ENCODE assay signal across 19 cellular contexts in the genomic region with DNA sequence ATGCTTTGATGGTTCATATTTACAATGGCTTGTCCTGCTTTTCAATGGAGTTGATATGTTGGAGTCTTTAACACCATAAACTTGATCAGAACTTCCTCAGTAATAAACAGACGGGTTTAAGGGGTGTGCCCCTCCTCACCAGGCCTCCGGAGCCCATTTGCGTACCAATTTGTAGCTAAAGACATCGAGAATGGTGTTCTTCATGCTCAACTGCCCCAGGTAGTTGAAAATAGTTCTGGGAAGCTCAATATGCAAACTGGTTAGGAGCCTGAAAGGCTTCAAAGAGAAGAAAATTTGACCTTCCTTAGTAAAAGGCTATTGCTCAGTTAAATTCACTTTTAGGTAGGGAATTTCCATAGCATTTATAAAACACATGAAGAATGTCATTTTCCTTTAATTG.
A peak's percentile ranks its signal among the peaks of the same experiment; 100 is the strongest.
DNase-seq lines count a peak whose midpoint lies in the region; ATAC-seq lines count a peak whose summit lies in the region.
"Had no signal": no experiment of that assay in that cellular context is flagged by ENCODE, and none has a peak within 500 bp of the region (broad histone marks: within the 10 kb centered on the region; RNA-seq: fewer than 3 reads in every experiment).

No MANE protein-coding gene starts in this region.

- H3K4me1 Mint-ChIP-seq in T-cell, result no peaks in the 10 kb centered on the region

- POLR2A ChIA-PET in T-cell (lab: Charles Lee), result no interaction called here

- CTCF ChIA-PET in T-cell (lab: Charles Lee), result no interaction called here

- ATAC-seq in GM18867 (IDR thresholded peaks at IDR 0.05; ENCODE audit: unreplicated experiment) (peak; percentile 70), GM21723 (IDR thresholded peaks at IDR 0.05; ENCODE audit: unreplicated experiment) (peak; percentile 64), T-cell (replicated peaks in 1 of 4) (no peak)
- ATAC-seq: A549 had no signal

- H3K4me3 Mint-ChIP-seq in T-cell, result no peak overlapping the region

- peak; percentile 28 for DNase-seq in NT2/D1 (ENCODE audit: low read depth, low spot score)
- no peak for DNase-seq in epidermal melanocyte (ENCODE audit: insufficient read length, low spot score)
- DNase-seq in T-cell, result no peak
- DNase-seq in NCI-H146 treated with DMSO at 0.1 percent for 48 hours (lab: John Stamatoyannopoulos, UW; ENCODE audit: unreplicated experiment), result no peak
- DNase-seq in 8988T, result no peak
- DNase-seq: COR-L47, DMS153, HCEC 1CT, MV-4-11, NCI-H1436 treated with DMSO at 0.1 percent for 48 hours, NCI-H2107, NCI-H446, NCI-H774 had no signal

- H3K27ac Mint-ChIP-seq in T-cell, result no peak overlapping the region
- H3K27ac Mint-ChIP-seq: IgD-negative memory B cell had no signal

- H3K4me3 ChIP-seq in NT2/D1 (ENCODE audit: insufficient read length, low read depth) (no peak overlapping the region), iPS-20b (ENCODE audit: low read length) (0 out of 2 replicates have a peak overlapping the region, but pooled peaks have one; percentile 7)
- H3K4me3 ChIP-seq: A549 had no signal

- H3K27me3 Mint-ChIP-seq in T-cell, result peaks cover 13% of the 10 kb centered on the region in 2 donors

- no peak overlapping the region for H3K9ac ChIP-seq in NT2/D1 (ENCODE audit: insufficient read length, low read depth)
- H3K9ac ChIP-seq in iPS-20b (ENCODE audit: low read depth, low read length), result no peak overlapping the region

- H3K9me3 Mint-ChIP-seq in T-cell, result no peaks in the 10 kb centered on the region
- H3K9me3 Mint-ChIP-seq: IgD-negative memory B cell had no signal

- H3K27me3 ChIP-seq in NT2/D1 (ENCODE audit: insufficient read depth, insufficient read length) (no peaks in the 10 kb centered on the region), iPS-20b (ENCODE audit: insufficient read depth, low read length) (no peaks in the 10 kb centered on the region)

- H3K4me1 ChIP-seq in NT2/D1 (ENCODE audit: insufficient read depth, insufficient read length) (no peaks in the 10 kb centered on the region), iPS-20b (ENCODE audit: insufficient read depth, low read length) (no peaks in the 10 kb centered on the region; the same call in 1 of the 2 replicates)
- H3K4me1 ChIP-seq: A549 had no signal

- H3K27ac ChIP-seq in iPS-20b (ENCODE audit: low read length), result no peak overlapping the region
- H3K27ac ChIP-seq: A549, C4-2B had no signal

- H3K36me3 Mint-ChIP-seq in T-cell, result no peaks in the 10 kb centered on the region
- H3K36me3 Mint-ChIP-seq: IgD-negative memory B cell had no signal

- H3K36me3 ChIP-seq in NT2/D1 (ENCODE audit: insufficient read depth, insufficient read length, low read length), result no peaks in the 10 kb centered on the region
- H3K36me3 ChIP-seq in iPS-20b (ENCODE audit: insufficient read depth, low read depth, low read length), result no peaks in the 10 kb centered on the region

- H3K9me3 ChIP-seq in NT2/D1 (ENCODE audit: insufficient read depth, low read length) (no peaks in the 10 kb centered on the region), iPS-20b (ENCODE audit: insufficient read depth, low read depth, low read length) (no peaks in the 10 kb centered on the region)
- H3K9me3 ChIP-seq: A549 had no signal

Comparison
In these comparisons a context has a peak if more than half of its experiments do, and no peak if none do; other contexts are left out.
1. ATAC-seq: peak in GM18867 (single experiment) and GM21723 (single experiment); none in T-cell (0 of 4).